Comparison of ENCODE assay signal across 8 cellular contexts in the genomic region with DNA sequence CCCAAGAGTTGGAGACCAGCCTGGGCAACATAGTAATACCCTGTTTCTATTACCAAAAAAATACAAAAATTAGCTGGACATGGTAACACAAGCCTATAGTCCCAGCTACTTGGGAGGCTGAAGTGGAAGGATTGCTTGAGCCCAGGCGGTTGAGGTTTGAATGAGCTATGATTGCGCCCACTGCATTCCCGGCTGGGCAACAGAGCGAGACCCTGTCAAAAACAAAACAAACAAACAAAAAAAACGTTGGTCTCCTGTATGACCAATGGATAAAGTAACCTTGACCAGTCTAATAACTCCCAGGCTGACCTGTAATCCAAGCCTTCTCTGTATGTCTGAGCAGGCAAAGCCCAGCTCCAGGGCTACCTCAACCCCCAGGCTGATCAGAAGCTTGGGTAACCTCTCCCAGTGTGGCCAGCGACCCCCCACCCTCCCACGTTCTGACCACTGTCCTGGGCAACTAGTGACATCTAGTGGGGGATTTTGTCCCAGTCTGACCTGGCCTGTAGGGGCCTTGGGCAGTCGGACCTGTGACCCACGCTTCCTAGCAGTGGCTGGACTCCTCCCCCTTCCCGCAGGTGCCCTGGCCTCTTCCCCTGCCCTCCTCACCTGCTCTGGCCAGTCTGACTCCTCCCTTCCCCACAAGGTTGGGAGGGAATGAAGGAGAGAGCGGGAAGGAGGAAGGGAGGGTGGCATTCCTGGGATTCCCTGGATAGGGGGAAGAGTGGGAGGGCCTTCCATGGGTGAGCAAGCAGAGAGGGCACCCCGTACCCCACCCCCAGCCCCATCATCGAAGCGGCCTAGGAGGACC. TPM values are rescaled to one million over a fixed set of nuclear protein-coding genes. Genes with fewer than 3 reads are reported as not detected.
DNase-seq lines count a peak whose midpoint lies in the region; ATAC-seq lines count a peak whose summit lies in the region.

No MANE protein-coding gene starts in this region.

- peak overlapping the region; percentile 25 for H3K4me3 Mint-ChIP-seq in memory B cell

- peaks cover 2% of the 10 kb centered on the region for H3K9me3 Mint-ChIP-seq in memory B cell

- H3K27me3 Mint-ChIP-seq in memory B cell = peaks cover 18% of the 10 kb centered on the region

- in situ Hi-C loops in KBM-7 (cut with MboI; ENCODE audit: low pct_unique_long_range_greater_than_20kb, low sequenced_read_pairs) = no loop called here

- no peak overlapping the region for H3K27ac Mint-ChIP-seq in memory B cell

- DNase-seq in DMS53 (lab: John Stamatoyannopoulos, UW) (peak; percentile 84), NCI-H2196 (lab: John Stamatoyannopoulos, UW; ENCODE audit: unreplicated experiment) (peak; percentile 81), dermis blood vessel endothelial cell (peak; percentile 75), memory B cell (ENCODE audit: low spot score in 2 of 2) (no peak), KBM-7 (no peak)
- DNase-seq in activated CD4-positive, CD25-positive, alpha-beta regulatory T cell (lab: John Stamatoyannopoulos, UW) = no peak
- DNase-seq in stimulated activated CD4-positive, alpha-beta T cell treated with anti-CD3 and anti-CD28 coated beads, Interleukin-4, amount 100 ng/mL, for 1 hour = no peak

- H3K4me1 Mint-ChIP-seq in memory B cell = peaks cover 5% of the 10 kb centered on the region

- H3K36me3 Mint-ChIP-seq in memory B cell = no peaks in the 10 kb centered on the region

- ATAC-seq in memory B cell (ENCODE audit: low read depth) = no peak
- ATAC-seq in GM21360 (IDR thresholded peaks at IDR 0.05; ENCODE audit: unreplicated experiment) = no peak

RNA-seq across cellular contexts. Expression of a gene that starts 1.0 kb away (rescaled TPM):
- 56.5 and 62.3 TPM in 2 replicates for total RNA-seq in dermis blood vessel endothelial cell

RNA-seq across cellular contexts. Expression of a gene that starts 30.2 kb away (rescaled TPM):
- not detected in 2 replicates for total RNA-seq in dermis blood vessel endothelial cell

RNA-seq across cellular contexts. Expression of a gene that starts 38.2 kb away (rescaled TPM):
- 154 and 187 TPM in 2 replicates for total RNA-seq in dermis blood vessel endothelial cell

RNA-seq across cellular contexts. Expression of a gene that starts 59.3 kb away (rescaled TPM):
- 3.2 and 6.3 TPM in 2 replicates for total RNA-seq in dermis blood vessel endothelial cell

Comparison
In these comparisons a context has a peak if more than half of its experiments do, and no peak if none do; other contexts are left out.
1. DNase-seq: peak in DMS53 (single experiment), NCI-H2196 (single experiment) and dermis blood vessel endothelial cell (single experiment); none in memory B cell (0 of 2), activated CD4-positive, CD25-positive, alpha-beta regulatory T cell (0 of 4), stimulated activated CD4-positive, alpha-beta T cell treated with anti-CD3 and anti-CD28 coated beads, Interleukin-4, amount 100 ng/mL, for 1 hour (single experiment) and KBM-7 (single experiment).